1 cellular context compared by ENCODE assay signal in genomic region chr2:237572021-237572741, GRCh38.
TF ChIP-seq lines count a peak whose summit lies in the region.

No MANE protein-coding gene starts in this region.

TF ChIP-seq in endothelial cell of umbilical vein, 7 proteins besides CTCF, POLR2A, EP300 and RAD21:
- no peak for TF ChIP-seq GATA2 (IDR thresholded peaks at IDR 0.05; ENCODE audit: insufficient read depth, insufficient read length, low read depth, low read length)
- no peak for TF ChIP-seq JUN (IDR thresholded peaks at IDR 0.05; ENCODE audit: borderline replicate concordance, insufficient read depth, insufficient read length, low read depth)
- no peak for TF ChIP-seq EZH2 (IDR thresholded peaks at IDR 0.05; ENCODE audit: borderline replicate concordance, low read depth, low read length, severe bottlenecking)
- no peak for TF ChIP-seq POLR2AphosphoS5 (IDR thresholded peaks at IDR 0.05; ENCODE audit: insufficient read depth, low read depth, low read length)
- TF ChIP-seq, protein P1, sequence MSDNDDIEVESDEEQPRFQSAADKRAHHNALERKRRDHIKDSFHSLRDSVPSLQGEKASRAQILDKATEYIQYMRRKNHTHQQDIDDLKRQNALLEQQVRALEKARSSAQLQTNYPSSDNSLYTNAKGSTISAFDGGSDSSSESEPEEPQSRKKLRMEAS (IDR thresholded peaks at IDR 0.05; ENCODE audit: insufficient read depth, insufficient read length) = no peak
- TF ChIP-seq MYC (IDR thresholded peaks at IDR 0.05; ENCODE audit: low read depth, low read length) = no peak
- no peak for TF ChIP-seq FOS (IDR thresholded peaks at IDR 0.05; ENCODE audit: borderline replicate concordance, insufficient read depth, low read length)
